In genomic region chr4:164058775-164059174, GRCh38 we compare ENCODE assay signal across 28 cellular contexts.
DNase-seq lines count a peak whose midpoint lies in the region; ATAC-seq, FAIRE-seq and TF ChIP-seq lines count a peak whose summit lies in the region.
"Had no signal": no experiment of that assay in that cellular context is flagged by ENCODE, and none has a peak within 500 bp of the region (broad histone marks: within the 10 kb centered on the region; RNA-seq: fewer than 3 reads in every experiment).

No MANE protein-coding gene starts in this region.

- H3K36me3 Mint-ChIP-seq in astrocyte (ENCODE audit: low read depth, unreplicated experiment): no peaks in the 10 kb centered on the region
- H3K36me3 Mint-ChIP-seq: CD4-positive, CD25-positive, alpha-beta regulatory T cell had no signal

- POLR2A ChIA-PET in A673 (lab: Charles Lee; ENCODE audit: low non-redundant PET): no interaction called here

- no peaks in the 10 kb centered on the region for H3K9me3 Mint-ChIP-seq in astrocyte (ENCODE audit: unreplicated experiment)

- intact Hi-C loops in A673 (cut with micrococcal nuclease; ENCODE audit: unreplicated experiment): no loop called here
- intact Hi-C loops in dorsolateral prefrontal cortex (cut with DNase I): no loop called here

- no peak for TF ChIP-seq CTCF in A673 (conservative IDR thresholded peaks at IDR 0.05; ENCODE audit: low read depth, low read length)
- TF ChIP-seq CTCF in astrocyte (IDR thresholded peaks at IDR 0.05; ENCODE audit: insufficient read depth, low read depth, low read length): no peak
- TF ChIP-seq CTCF in dorsolateral prefrontal cortex (IDR thresholded peaks at IDR 0.05 in 54 of 56, conservative IDR thresholded peaks at IDR 0.05 in 2 of 56; ENCODE audit: low read depth in 1 of 56, partially characterized antibody in 56 of 56): no peak

- BruUV-seq in A673 (replicated peaks; lab: Mats Ljungman, UMichigan): no TSS peak

- ATAC-seq in HG02870 (IDR thresholded peaks at IDR 0.05; ENCODE audit: unreplicated experiment): no peak
- ATAC-seq in HG03565 (IDR thresholded peaks at IDR 0.05; ENCODE audit: unreplicated experiment): no peak
- ATAC-seq in GM19463 (IDR thresholded peaks at IDR 0.05; ENCODE audit: unreplicated experiment): no peak
- ATAC-seq in HG03135 (IDR thresholded peaks at IDR 0.05; ENCODE audit: unreplicated experiment): no peak
- ATAC-seq: HCT116, K562 had no signal

- no peak for FAIRE-seq in astrocyte (lab: Jason Lieb, UNC)
- FAIRE-seq: GM18507, H1, HTR-8/SVneo, K562 had no signal

- H3K4me2 ChIP-seq in astrocyte (ENCODE audit: low read length): no peak overlapping the region
- H3K4me2 ChIP-seq: BLaER1 had no signal

- H3K4me1 Mint-ChIP-seq in astrocyte (ENCODE audit: low read depth, unreplicated experiment): no peaks in the 10 kb centered on the region
- H3K4me1 Mint-ChIP-seq: CD4-positive, CD25-positive, alpha-beta regulatory T cell had no signal

- no peaks in the 10 kb centered on the region for H3K79me2 ChIP-seq in astrocyte (ENCODE audit: insufficient read depth, low read length)

- CTCF ChIA-PET in A673 (lab: Charles Lee): no interaction called here

- H3K4me3 ChIP-seq in A673 (ENCODE audit: low read depth, low read length, poor library complexity, severe bottlenecking) (no peak overlapping the region), astrocyte (ENCODE audit: insufficient read depth, low read depth, low read length) (no peak overlapping the region), dorsolateral prefrontal cortex (no peak overlapping the region)
- H3K4me3 ChIP-seq: BLaER1, K562, SJSA1 had no signal

- H2AFZ ChIP-seq in astrocyte (ENCODE audit: low read depth, low read length): no peak overlapping the region

- no peak overlapping the region for H3K9ac ChIP-seq in astrocyte (ENCODE audit: low read length)
- H3K9ac ChIP-seq: BLaER1 had no signal

- no peaks in the 10 kb centered on the region for H3K27me3 Mint-ChIP-seq in astrocyte (ENCODE audit: low read depth, unreplicated experiment)
- H3K27me3 Mint-ChIP-seq: CD4-positive, CD25-positive, alpha-beta regulatory T cell had no signal

- no peaks in the 10 kb centered on the region for H3K27me3 ChIP-seq in A673 (replicated peaks; ENCODE audit: insufficient read depth, low read depth, low read length, poor library complexity)
- H3K27me3 ChIP-seq in astrocyte (ENCODE audit: insufficient read depth, low read length): no peaks in the 10 kb centered on the region
- H3K27me3 ChIP-seq in dorsolateral prefrontal cortex: no peaks in the 10 kb centered on the region
- H3K27me3 ChIP-seq: BLaER1, SJSA1 had no signal

- H3K9me3 ChIP-seq in A673 (ENCODE audit: low read depth, low read length, poor library complexity, severe bottlenecking) (no peaks in the 10 kb centered on the region), astrocyte (ENCODE audit: insufficient read depth, low read depth, low read length) (no peaks in the 10 kb centered on the region)
- H3K9me3 ChIP-seq: BLaER1, SJSA1 had no signal

- H3K4me1 ChIP-seq in A673 (ENCODE audit: insufficient read depth, low read length, poor library complexity, severe bottlenecking) (no peaks in the 10 kb centered on the region), astrocyte (ENCODE audit: insufficient read depth, low read length) (no peaks in the 10 kb centered on the region)
- H3K4me1 ChIP-seq: BLaER1, SJSA1 had no signal

- no peak overlapping the region for H3K4me3 Mint-ChIP-seq in astrocyte (ENCODE audit: unreplicated experiment)
- H3K4me3 Mint-ChIP-seq: CD4-positive, CD25-positive, alpha-beta regulatory T cell had no signal

- H3K27ac Mint-ChIP-seq in astrocyte (ENCODE audit: unreplicated experiment): no peak overlapping the region
- H3K27ac Mint-ChIP-seq: CD4-positive, CD25-positive, alpha-beta regulatory T cell had no signal

- H3K36me3 ChIP-seq in A673 (ENCODE audit: insufficient read depth, low read length, poor library complexity, severe bottlenecking) (no peaks in the 10 kb centered on the region), astrocyte (ENCODE audit: insufficient read depth, low read length) (no peaks in the 10 kb centered on the region)
- H3K36me3 ChIP-seq: BLaER1, SJSA1 had no signal

- no peaks in the 10 kb centered on the region for H4K20me1 ChIP-seq in astrocyte (ENCODE audit: insufficient read depth, low read length)
- H4K20me1 ChIP-seq: BLaER1 had no signal

- H3K27ac ChIP-seq in A673 (ENCODE audit: low read depth, low read length, poor library complexity, severe bottlenecking) (no peak overlapping the region), astrocyte (ENCODE audit: low read depth, low read length) (no peak overlapping the region), dorsolateral prefrontal cortex (peak overlapping the region in 51 of 59 donors; percentile 0 to 81 (median 53))
- H3K27ac ChIP-seq: BLaER1, SJSA1 had no signal

- peak; percentile 32 for DNase-seq in A673 (ENCODE audit: low spot score)
- peak; percentile 53 for DNase-seq in astrocyte (ENCODE audit: low read depth)
- DNase-seq in dorsolateral prefrontal cortex: no peak
- DNase-seq in putamen (ENCODE audit: low spot score): peak; percentile 10
- DNase-seq: 8988T; CD4-positive, CD25-positive, alpha-beta regulatory T cell; DMS53; Kasumi-1; NCI-H1092 treated with DMSO at 0.1 percent for 48 hours; NCI-H1436; NCI-H187; NCI-H2081 treated with DMSO at 0.1 percent for 48 hours; NCI-H2171 treated with DMSO at 0.1 percent for 48 hours; NCI-H345; NCI-H510A treated with DMSO at 0.1 percent for 48 hours; Right ventricle myocardium superior; RPMI8226 had no signal

Comparison
In these comparisons a context has a peak if more than half of its experiments do, and no peak if none do; other contexts are left out.
1. DNase-seq: peak in A673 (single experiment), astrocyte (single experiment) and putamen (single experiment); none in dorsolateral prefrontal cortex (0 of 10).
2. H3K27ac ChIP-seq: peak in dorsolateral prefrontal cortex (51 of 59); none in A673 (single experiment) and astrocyte (single experiment).